Comparison of ENCODE assay signal across 11 cellular contexts in genomic region chr18:31270578-31270977, GRCh38. TPM values are rescaled to one million over a fixed set of nuclear protein-coding genes. Genes with fewer than 3 reads are reported as not detected.
"Had no signal": no experiment of that assay in that cellular context is flagged by ENCODE, and none has a peak within 500 bp of the region (broad histone marks: within the 10 kb centered on the region; RNA-seq: fewer than 3 reads in every experiment).

No MANE protein-coding gene starts in this region.

- H3K36me3 ChIP-seq: HAP-1 had no signal

- H3K9me3 ChIP-seq: HAP-1 had no signal

- H3K9ac ChIP-seq: GM23248 had no signal

- DNase-seq: GM23248, GOT3, H7, HFFc6, IMR-90, KBM-7 had no signal

- H3K27ac ChIP-seq: GM23248, HL-60 had no signal

- H2AFZ ChIP-seq: GM23248 had no signal

- ATAC-seq: HCT116 had no signal

- H3K4me3 ChIP-seq: GM23248, HAP-1 had no signal

RNA-seq across cellular contexts. Expression of gene DSG1, which starts 47.4 kb away (rescaled TPM):
- total RNA-seq: GM23248, H4, HFFc6, HT1080, IMR-90 had no signal
- polyA plus RNA-seq: GM23248, IMR-90 had no signal
